Comparison of ENCODE assay signal across 1 cellular context in the genomic region with DNA sequence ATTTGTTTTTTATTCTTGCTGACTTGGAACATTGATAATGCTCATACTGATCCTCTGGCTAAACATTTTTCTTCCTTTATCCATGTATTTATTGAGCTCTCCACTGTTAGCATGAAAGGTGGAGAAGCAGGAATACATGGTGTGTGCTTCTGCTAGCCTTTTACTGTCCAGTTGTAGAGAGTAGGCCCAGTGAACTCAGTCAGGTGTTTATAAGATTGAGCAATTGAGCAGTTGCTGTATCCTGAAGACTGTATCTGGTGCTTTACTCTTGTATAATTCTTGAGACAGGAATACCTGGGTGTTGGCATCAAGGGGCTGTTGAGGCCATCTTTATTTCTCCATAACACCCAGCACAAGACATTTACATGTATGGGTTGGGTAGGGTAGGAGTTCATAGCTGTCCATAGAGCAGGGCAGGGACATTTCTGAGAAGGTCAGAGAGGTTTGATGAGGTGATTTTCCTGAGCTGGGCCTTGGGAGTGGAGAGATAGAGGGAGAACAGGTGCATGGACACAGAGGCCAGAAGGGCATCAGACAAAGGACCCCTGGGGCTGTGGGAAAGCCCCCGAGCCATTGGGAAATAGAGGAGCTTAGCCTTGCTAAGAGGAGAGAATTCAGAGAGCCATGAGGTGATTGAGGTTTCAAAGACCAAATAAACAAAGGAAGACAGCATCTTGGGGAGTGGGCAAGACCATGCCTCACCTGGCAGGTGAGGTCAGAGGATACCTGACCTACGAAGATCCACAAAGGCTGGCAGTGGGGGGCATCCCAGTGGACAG.
TF ChIP-seq lines count a peak whose summit lies in the region.

No MANE protein-coding gene starts in this region.

TF ChIP-seq in GM23338, 12 proteins besides CTCF, POLR2A, EP300 and RAD21 (continued from another document):
- TF ChIP-seq ZNF462 (CRISPR knock-in tag; IDR thresholded peaks at IDR 0.05) (no peak), EZH2phosphoT487 (IDR thresholded peaks at IDR 0.05; ENCODE audit: unreplicated experiment) (no peak), NANOG (IDR thresholded peaks at IDR 0.05; ENCODE audit: borderline replicate concordance) (no peak)
- TF ChIP-seq, protein P1, sequence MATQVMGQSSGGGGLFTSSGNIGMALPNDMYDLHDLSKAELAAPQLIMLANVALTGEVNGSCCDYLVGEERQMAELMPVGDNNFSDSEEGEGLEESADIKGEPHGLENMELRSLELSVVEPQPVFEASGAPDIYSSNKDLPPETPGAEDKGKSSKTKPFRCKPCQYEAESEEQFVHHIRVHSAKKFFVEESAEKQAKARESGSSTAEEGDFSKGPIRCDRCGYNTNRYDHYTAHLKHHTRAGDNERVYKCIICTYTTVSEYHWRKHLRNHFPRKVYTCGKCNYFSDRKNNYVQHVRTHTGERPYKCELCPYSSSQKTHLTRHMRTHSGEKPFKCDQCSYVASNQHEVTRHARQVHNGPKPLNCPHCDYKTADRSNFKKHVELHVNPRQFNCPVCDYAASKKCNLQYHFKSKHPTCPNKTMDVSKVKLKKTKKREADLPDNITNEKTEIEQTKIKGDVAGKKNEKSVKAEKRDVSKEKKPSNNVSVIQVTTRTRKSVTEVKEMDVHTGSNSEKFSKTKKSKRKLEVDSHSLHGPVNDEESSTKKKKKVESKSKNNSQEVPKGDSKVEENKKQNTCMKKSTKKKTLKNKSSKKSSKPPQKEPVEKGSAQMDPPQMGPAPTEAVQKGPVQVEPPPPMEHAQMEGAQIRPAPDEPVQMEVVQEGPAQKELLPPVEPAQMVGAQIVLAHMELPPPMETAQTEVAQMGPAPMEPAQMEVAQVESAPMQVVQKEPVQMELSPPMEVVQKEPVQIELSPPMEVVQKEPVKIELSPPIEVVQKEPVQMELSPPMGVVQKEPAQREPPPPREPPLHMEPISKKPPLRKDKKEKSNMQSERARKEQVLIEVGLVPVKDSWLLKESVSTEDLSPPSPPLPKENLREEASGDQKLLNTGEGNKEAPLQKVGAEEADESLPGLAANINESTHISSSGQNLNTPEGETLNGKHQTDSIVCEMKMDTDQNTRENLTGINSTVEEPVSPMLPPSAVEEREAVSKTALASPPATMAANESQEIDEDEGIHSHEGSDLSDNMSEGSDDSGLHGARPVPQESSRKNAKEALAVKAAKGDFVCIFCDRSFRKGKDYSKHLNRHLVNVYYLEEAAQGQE (IDR thresholded peaks at IDR 0.05; ENCODE audit: unreplicated experiment): no peak
